Comparison of ENCODE assay signal across 8 cellular contexts in genomic region chr20:58982406-58983114, GRCh38. TPM values are rescaled to one million over a fixed set of nuclear protein-coding genes. Genes with fewer than 3 reads are reported as not detected.
DNase-seq lines count a peak whose midpoint lies in the region; ATAC-seq and TF ChIP-seq lines count a peak whose summit lies in the region.

No MANE protein-coding gene starts in this region.

- no peak for TF ChIP-seq CTCF in tibial nerve (IDR thresholded peaks at IDR 0.05)

- peaks cover 0 to 15% (median under 1%) of the 10 kb centered on the region in 3 donors for H3K36me3 ChIP-seq in tibial nerve

- no peaks in the 10 kb centered on the region for H3K9me3 ChIP-seq in tibial nerve

- H3K27ac Mint-ChIP-seq in activated naive CD4-positive, alpha-beta T cell treated with anti-CD3 and anti-CD28 coated beads, Interleukin-2, amount 50 U/mL, for 24 hours: peak overlapping the region; percentile 87
- H3K27ac Mint-ChIP-seq in activated CD8-positive, alpha-beta T cell treated with anti-CD3 and anti-CD28 coated beads, Interleukin-2, amount 10 ng/mL, durations not matched to agents 7 days and 5 days: peak overlapping the region; percentile 87

- peaks cover 0 to 45% (median 24%) of the 10 kb centered on the region in 4 donors for H3K4me1 ChIP-seq in tibial nerve

- no peaks in the 10 kb centered on the region for H3K9me3 Mint-ChIP-seq in activated naive CD4-positive, alpha-beta T cell treated with anti-CD3 and anti-CD28 coated beads, Interleukin-2, amount 50 U/mL, for 24 hours
- no peaks in the 10 kb centered on the region for H3K9me3 Mint-ChIP-seq in activated CD8-positive, alpha-beta T cell treated with anti-CD3 and anti-CD28 coated beads, Interleukin-2, amount 10 ng/mL, durations not matched to agents 7 days and 5 days (ENCODE audit: insufficient read depth)

- CTCF ChIA-PET in activated CD8-positive, alpha-beta T cell treated with anti-CD3 and anti-CD28 coated beads, Interleukin-2, amount 10 ng/mL, durations not matched to agents 7 days and 5 days (lab: Charles Lee): interaction anchor here (1.0 to 1.4 kb wide), 5 partner anchors 8 to 115 kb away, joined by 3 to 6 read pairs (median 3); no protein-coding TSS in a partner anchor

- peak overlapping the region in 3 of 4 donors; percentile 58 to 89 (median 63) for H3K4me3 ChIP-seq in tibial nerve

- no peak for ATAC-seq in activated CD8-positive, alpha-beta T cell treated with anti-CD3 and anti-CD28 coated beads, Interleukin-2, amount 10 ng/mL, durations not matched to agents 7 days and 5 days
- ATAC-seq in GM21526 (IDR thresholded peaks at IDR 0.05; ENCODE audit: low FRiP score, unreplicated experiment): no peak
- no peak for ATAC-seq in HG02759 (IDR thresholded peaks at IDR 0.05; ENCODE audit: unreplicated experiment)

- no peak for DNase-seq in activated naive CD4-positive, alpha-beta T cell treated with anti-CD3 and anti-CD28 coated beads, Interleukin-2, amount 50 U/mL, for 16 hours
- peak; percentile 41 for DNase-seq in activated CD8-positive, alpha-beta T cell treated with anti-CD3 and anti-CD28 coated beads, Interleukin-2, amount 10 ng/mL, durations not matched to agents 7 days and 5 days
- DNase-seq in islet precursor cell (peak; percentile 41), tibial nerve (ENCODE audit: low spot score in 2 of 2) (no peak), NCI-H2081 treated with DMSO at 0.1 percent for 48 hours (lab: John Stamatoyannopoulos, UW) (no peak)

- TF ChIP-seq POLR2A in tibial nerve (IDR thresholded peaks at IDR 0.05): no peak

- H3K4me1 Mint-ChIP-seq in activated naive CD4-positive, alpha-beta T cell treated with anti-CD3 and anti-CD28 coated beads, Interleukin-2, amount 50 U/mL, for 24 hours: peaks cover 45% of the 10 kb centered on the region
- H3K4me1 Mint-ChIP-seq in activated CD8-positive, alpha-beta T cell treated with anti-CD3 and anti-CD28 coated beads, Interleukin-2, amount 10 ng/mL, durations not matched to agents 7 days and 5 days (ENCODE audit: low read depth): peaks cover 27% of the 10 kb centered on the region

- no peak for TF ChIP-seq EP300 in tibial nerve (IDR thresholded peaks at IDR 0.05)

- H3K27me3 Mint-ChIP-seq in activated naive CD4-positive, alpha-beta T cell treated with anti-CD3 and anti-CD28 coated beads, Interleukin-2, amount 50 U/mL, for 24 hours: no peaks in the 10 kb centered on the region
- peaks cover 7% of the 10 kb centered on the region for H3K27me3 Mint-ChIP-seq in activated CD8-positive, alpha-beta T cell treated with anti-CD3 and anti-CD28 coated beads, Interleukin-2, amount 10 ng/mL, durations not matched to agents 7 days and 5 days (ENCODE audit: low read depth)

- H3K27me3 ChIP-seq in tibial nerve: no peaks in the 10 kb centered on the region

- peaks cover 8% of the 10 kb centered on the region for H3K36me3 Mint-ChIP-seq in activated naive CD4-positive, alpha-beta T cell treated with anti-CD3 and anti-CD28 coated beads, Interleukin-2, amount 50 U/mL, for 24 hours
- H3K36me3 Mint-ChIP-seq in activated CD8-positive, alpha-beta T cell treated with anti-CD3 and anti-CD28 coated beads, Interleukin-2, amount 10 ng/mL, durations not matched to agents 7 days and 5 days (ENCODE audit: low read depth): peaks cover 26% of the 10 kb centered on the region

- peak overlapping the region; percentile 94 for H3K4me3 Mint-ChIP-seq in activated naive CD4-positive, alpha-beta T cell treated with anti-CD3 and anti-CD28 coated beads, Interleukin-2, amount 50 U/mL, for 24 hours
- H3K4me3 Mint-ChIP-seq in activated CD8-positive, alpha-beta T cell treated with anti-CD3 and anti-CD28 coated beads, Interleukin-2, amount 10 ng/mL, durations not matched to agents 7 days and 5 days: peak overlapping the region; percentile 93

- POLR2A ChIA-PET in activated CD8-positive, alpha-beta T cell treated with anti-CD3 and anti-CD28 coated beads, Interleukin-2, amount 10 ng/mL, durations not matched to agents 7 days and 5 days (lab: Charles Lee): interaction anchor here (0.6 to 2.0 kb wide), 8 partner anchors 10 to 667 kb away, joined by 3 to 10 read pairs (median 3); partner anchors contain the start of gene ATP5F1E

- no peak overlapping the region for H3K27ac ChIP-seq in tibial nerve

- 79 to 89% methylated on average over 12 of the region's 12 CpGs for WGBS in tibial nerve, 2 donors

RNA-seq across cellular contexts. Expression of gene NELFCD, which starts 1.5 kb away (rescaled TPM):
- 10 to 100 TPM; 89.0 to 89.5 TPM for total RNA-seq in activated CD8-positive, alpha-beta T cell treated with anti-CD3 and anti-CD28 coated beads, Interleukin-2, amount 10 ng/mL, durations not matched to agents 7 days and 5 days
- total RNA-seq in tibial nerve: 10 to 100 TPM; 54.2 to 72.9 (median 56.8) TPM

RNA-seq across cellular contexts. Expression of gene CTSZ, which starts 24.5 kb away (rescaled TPM):
- 10 to 100 TPM; 42.4 to 44.0 TPM for total RNA-seq in activated CD8-positive, alpha-beta T cell treated with anti-CD3 and anti-CD28 coated beads, Interleukin-2, amount 10 ng/mL, durations not matched to agents 7 days and 5 days
- total RNA-seq in tibial nerve: 100 to 1,000 TPM in 2 of 4 donors, 10 to 100 TPM in 2; 83.5 to 145 (median 105) TPM

RNA-seq across cellular contexts. Expression of gene TUBB1, which starts 36.7 kb away (rescaled TPM):
- not detected for total RNA-seq in activated CD8-positive, alpha-beta T cell treated with anti-CD3 and anti-CD28 coated beads, Interleukin-2, amount 10 ng/mL, durations not matched to agents 7 days and 5 days
- total RNA-seq in tibial nerve: under 1 TPM in 3 of 4 donors, not detected in 1; 0.21 to 0.60 (median 0.59) TPM

RNA-seq across cellular contexts. Expression of gene ATP5F1E, which starts 49.6 kb away (rescaled TPM):
- total RNA-seq in activated CD8-positive, alpha-beta T cell treated with anti-CD3 and anti-CD28 coated beads, Interleukin-2, amount 10 ng/mL, durations not matched to agents 7 days and 5 days: 10 to 100 TPM; 97.8 to 98.8 TPM
- total RNA-seq in tibial nerve: 10 to 100 TPM; 15.1 to 35.2 (median 27.7) TPM

Comparison
In these comparisons a context has a peak if more than half of its experiments do, and no peak if none do; other contexts are left out.
1. DNase-seq: peak in activated CD8-positive, alpha-beta T cell treated with anti-CD3 and anti-CD28 coated beads, Interleukin-2, amount 10 ng/mL, durations not matched to agents 7 days and 5 days (single experiment) and islet precursor cell (single experiment); none in activated naive CD4-positive, alpha-beta T cell treated with anti-CD3 and anti-CD28 coated beads, Interleukin-2, amount 50 U/mL, for 16 hours (single experiment), tibial nerve (0 of 2) and NCI-H2081 treated with DMSO at 0.1 percent for 48 hours (single experiment).